1 cellular context compared by ENCODE assay signal in the genomic region with DNA sequence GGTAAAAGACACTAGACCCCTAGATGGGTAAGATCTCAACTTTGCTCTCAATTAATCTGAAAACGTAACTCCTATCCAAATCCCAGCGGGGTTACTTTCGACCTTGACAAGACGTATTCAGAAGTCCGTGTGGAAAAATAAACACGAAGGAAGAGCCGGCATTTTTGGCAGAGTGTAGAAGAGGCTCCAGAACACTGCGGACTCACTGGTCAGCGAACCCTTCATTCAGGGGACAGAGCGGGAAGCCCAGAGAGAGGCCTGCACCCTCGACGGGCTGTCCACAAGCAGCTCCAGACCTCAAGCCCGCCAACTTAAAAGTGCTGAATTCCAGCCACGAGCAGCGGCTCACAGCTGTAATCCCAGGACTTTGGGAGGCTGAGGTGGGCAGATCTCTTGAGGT.
TF ChIP-seq lines count a peak whose summit lies in the region.

No MANE protein-coding gene starts in this region.

TF ChIP-seq in WTC11, 78 proteins besides CTCF, POLR2A, EP300 and RAD21 (continued from another document):
- TF ChIP-seq, protein P1, sequence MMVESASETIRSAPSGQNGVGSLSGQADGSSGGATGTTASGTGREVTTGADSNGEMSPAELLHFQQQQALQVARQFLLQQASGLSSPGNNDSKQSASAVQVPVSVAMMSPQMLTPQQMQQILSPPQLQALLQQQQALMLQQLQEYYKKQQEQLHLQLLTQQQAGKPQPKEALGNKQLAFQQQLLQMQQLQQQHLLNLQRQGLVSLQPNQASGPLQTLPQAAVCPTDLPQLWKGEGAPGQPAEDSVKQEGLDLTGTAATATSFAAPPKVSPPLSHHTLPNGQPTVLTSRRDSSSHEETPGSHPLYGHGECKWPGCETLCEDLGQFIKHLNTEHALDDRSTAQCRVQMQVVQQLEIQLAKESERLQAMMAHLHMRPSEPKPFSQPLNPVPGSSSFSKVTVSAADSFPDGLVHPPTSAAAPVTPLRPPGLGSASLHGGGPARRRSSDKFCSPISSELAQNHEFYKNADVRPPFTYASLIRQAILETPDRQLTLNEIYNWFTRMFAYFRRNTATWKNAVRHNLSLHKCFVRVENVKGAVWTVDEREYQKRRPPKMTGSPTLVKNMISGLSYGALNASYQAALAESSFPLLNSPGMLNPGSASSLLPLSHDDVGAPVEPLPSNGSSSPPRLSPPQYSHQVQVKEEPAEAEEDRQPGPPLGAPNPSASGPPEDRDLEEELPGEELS (CRISPR knock-in tag; IDR thresholded peaks at IDR 0.05): no peak
- TF ChIP-seq, protein P2, sequence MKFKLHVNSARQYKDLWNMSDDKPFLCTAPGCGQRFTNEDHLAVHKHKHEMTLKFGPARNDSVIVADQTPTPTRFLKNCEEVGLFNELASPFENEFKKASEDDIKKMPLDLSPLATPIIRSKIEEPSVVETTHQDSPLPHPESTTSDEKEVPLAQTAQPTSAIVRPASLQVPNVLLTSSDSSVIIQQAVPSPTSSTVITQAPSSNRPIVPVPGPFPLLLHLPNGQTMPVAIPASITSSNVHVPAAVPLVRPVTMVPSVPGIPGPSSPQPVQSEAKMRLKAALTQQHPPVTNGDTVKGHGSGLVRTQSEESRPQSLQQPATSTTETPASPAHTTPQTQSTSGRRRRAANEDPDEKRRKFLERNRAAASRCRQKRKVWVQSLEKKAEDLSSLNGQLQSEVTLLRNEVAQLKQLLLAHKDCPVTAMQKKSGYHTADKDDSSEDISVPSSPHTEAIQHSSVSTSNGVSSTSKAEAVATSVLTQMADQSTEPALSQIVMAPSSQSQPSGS (CRISPR knock-in tag; IDR thresholded peaks at IDR 0.05; ENCODE audit: borderline replicate concordance, low read depth): no peak
- TF ChIP-seq SOX15 (CRISPR knock-in tag; IDR thresholded peaks at IDR 0.05) (no peak), ZNF396 (CRISPR knock-in tag; IDR thresholded peaks at IDR 0.05; ENCODE audit: borderline replicate concordance) (no peak), FOXJ3 (CRISPR knock-in tag; IDR thresholded peaks at IDR 0.05; ENCODE audit: borderline replicate concordance) (no peak)
- TF ChIP-seq, protein P3, sequence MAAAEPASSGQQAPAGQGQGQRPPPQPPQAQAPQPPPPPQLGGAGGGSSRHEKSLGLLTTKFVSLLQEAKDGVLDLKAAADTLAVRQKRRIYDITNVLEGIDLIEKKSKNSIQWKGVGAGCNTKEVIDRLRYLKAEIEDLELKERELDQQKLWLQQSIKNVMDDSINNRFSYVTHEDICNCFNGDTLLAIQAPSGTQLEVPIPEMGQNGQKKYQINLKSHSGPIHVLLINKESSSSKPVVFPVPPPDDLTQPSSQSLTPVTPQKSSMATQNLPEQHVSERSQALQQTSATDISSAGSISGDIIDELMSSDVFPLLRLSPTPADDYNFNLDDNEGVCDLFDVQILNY (CRISPR knock-in tag; IDR thresholded peaks at IDR 0.05): no peak
- TF ChIP-seq, protein P4, sequence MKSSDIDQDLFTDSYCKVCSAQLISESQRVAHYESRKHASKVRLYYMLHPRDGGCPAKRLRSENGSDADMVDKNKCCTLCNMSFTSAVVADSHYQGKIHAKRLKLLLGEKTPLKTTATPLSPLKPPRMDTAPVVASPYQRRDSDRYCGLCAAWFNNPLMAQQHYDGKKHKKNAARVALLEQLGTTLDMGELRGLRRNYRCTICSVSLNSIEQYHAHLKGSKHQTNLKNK (CRISPR knock-in tag; IDR thresholded peaks at IDR 0.05): no peak
TF ChIP-seq in WTC11: peak in this region for 0.
